1 cellular context compared by ENCODE assay signal in the genomic region with DNA sequence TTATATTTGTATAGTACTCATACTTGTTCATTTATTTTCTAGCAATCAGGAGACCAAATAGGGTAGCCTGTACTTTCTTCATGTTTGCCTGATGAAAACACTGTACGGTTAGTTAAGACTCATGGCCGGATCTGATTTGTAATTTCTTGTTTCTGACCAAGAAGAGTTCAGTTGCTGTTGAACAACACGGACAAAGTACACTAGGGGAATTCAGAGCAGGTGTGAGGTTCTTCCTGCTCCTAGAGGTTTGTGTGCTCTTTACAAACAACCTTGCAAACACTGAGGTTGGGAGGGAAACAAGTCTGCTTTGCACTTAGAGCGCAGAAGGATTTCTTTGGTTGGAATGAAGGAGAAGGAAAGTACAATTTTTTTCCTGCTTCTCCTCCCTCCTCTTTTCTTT.
A peak's percentile ranks its signal among the peaks of the same experiment; 100 is the strongest.
TF ChIP-seq lines count a peak whose summit lies in the region.

No MANE protein-coding gene starts in this region.

TF ChIP-seq in HepG2, 621 proteins besides CTCF, POLR2A, EP300 and RAD21 (continued from another document and continues in another):
- TF ChIP-seq, protein P1, sequence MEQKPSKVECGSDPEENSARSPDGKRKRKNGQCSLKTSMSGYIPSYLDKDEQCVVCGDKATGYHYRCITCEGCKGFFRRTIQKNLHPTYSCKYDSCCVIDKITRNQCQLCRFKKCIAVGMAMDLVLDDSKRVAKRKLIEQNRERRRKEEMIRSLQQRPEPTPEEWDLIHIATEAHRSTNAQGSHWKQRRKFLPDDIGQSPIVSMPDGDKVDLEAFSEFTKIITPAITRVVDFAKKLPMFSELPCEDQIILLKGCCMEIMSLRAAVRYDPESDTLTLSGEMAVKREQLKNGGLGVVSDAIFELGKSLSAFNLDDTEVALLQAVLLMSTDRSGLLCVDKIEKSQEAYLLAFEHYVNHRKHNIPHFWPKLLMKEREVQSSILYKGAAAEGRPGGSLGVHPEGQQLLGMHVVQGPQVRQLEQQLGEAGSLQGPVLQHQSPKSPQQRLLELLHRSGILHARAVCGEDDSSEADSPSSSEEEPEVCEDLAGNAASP (CRISPR knock-in tag; IDR thresholded peaks at IDR 0.05; ENCODE audit: borderline replicate concordance), result peak; percentile 31; the same call in 1 of the 2 replicates
- TF ChIP-seq IRF2 (CRISPR knock-in tag; IDR thresholded peaks at IDR 0.05) (peak; percentile 69), RXRB (CRISPR knock-in tag; IDR thresholded peaks at IDR 0.05; ENCODE audit: borderline replicate concordance) (peak; percentile 79; the same call in 1 of the 2 replicates), TCF7 (IDR thresholded peaks at IDR 0.05; ENCODE audit: low read depth) (peak; percentile 59; the same call in 1 of the 2 replicates), SALL1 (CRISPR knock-in tag; IDR thresholded peaks at IDR 0.05) (peak; percentile 57; the same call in 1 of the 2 replicates), STAG1 (CRISPR knock-in tag; IDR thresholded peaks at IDR 0.05) (peak; percentile 7; the same call in 1 of the 2 replicates), NR2F6 (IDR thresholded peaks at IDR 0.05) (peak; percentile 24; the same call in 1 of the 2 replicates), NR2F6 (CRISPR knock-in tag; IDR thresholded peaks at IDR 0.05) (peak; percentile 46; the same call in 1 of the 2 replicates), MIXL1 (CRISPR knock-in tag; IDR thresholded peaks at IDR 0.05) (peak; percentile 38; the same call in 1 of the 2 replicates), GFI1 (CRISPR knock-in tag; IDR thresholded peaks at IDR 0.05; ENCODE audit: borderline replicate concordance) (peak; percentile 79; the same call in 1 of the 2 replicates), ZNF652 (CRISPR knock-in tag; IDR thresholded peaks at IDR 0.05; ENCODE audit: borderline replicate concordance, low read depth) (0 out of 2 replicates have a peak, but pooled peaks have one; percentile 28), SOX5 (CRISPR knock-in tag; IDR thresholded peaks at IDR 0.05; ENCODE audit: borderline replicate concordance) (peak; percentile 80; the same call in 1 of the 2 replicates), ZNF335 (CRISPR knock-in tag; IDR thresholded peaks at IDR 0.05) (no peak), CBX1 (IDR thresholded peaks at IDR 0.05; ENCODE audit: low read depth) (no peak), ETV5 (CRISPR knock-in tag; IDR thresholded peaks at IDR 0.05; ENCODE audit: borderline replicate concordance) (peak; percentile 92), HNF4A (CRISPR knock-in tag; IDR thresholded peaks at IDR 0.05) (peak; percentile 87), YEATS4 (CRISPR knock-in tag; IDR thresholded peaks at IDR 0.05; ENCODE audit: borderline replicate concordance) (0 out of 2 replicates have a peak, but pooled peaks have one; percentile 34), ZNF549 (CRISPR knock-in tag; IDR thresholded peaks at IDR 0.05) (no peak), ZNF441 (CRISPR knock-in tag; IDR thresholded peaks at IDR 0.05; ENCODE audit: borderline replicate concordance) (peak; percentile 57; the same call in 1 of the 2 replicates), TEAD3 (CRISPR knock-in tag; optimal IDR thresholded peaks at IDR 0.05; ENCODE audit: borderline replicate concordance) (peak; percentile 77), MED1 (CRISPR knock-in tag; IDR thresholded peaks at IDR 0.05) (peak; percentile 82), NCOR1 (IDR thresholded peaks at IDR 0.05; ENCODE audit: borderline replicate concordance, low read length) (0 out of 2 replicates have a peak, but pooled peaks have one; percentile 25), ZNF205 (CRISPR knock-in tag; IDR thresholded peaks at IDR 0.05) (peak; percentile 92), ZNF7 (CRISPR knock-in tag; IDR thresholded peaks at IDR 0.05) (peak; percentile 30; the same call in 1 of the 2 replicates)
- TF ChIP-seq, protein P2, sequence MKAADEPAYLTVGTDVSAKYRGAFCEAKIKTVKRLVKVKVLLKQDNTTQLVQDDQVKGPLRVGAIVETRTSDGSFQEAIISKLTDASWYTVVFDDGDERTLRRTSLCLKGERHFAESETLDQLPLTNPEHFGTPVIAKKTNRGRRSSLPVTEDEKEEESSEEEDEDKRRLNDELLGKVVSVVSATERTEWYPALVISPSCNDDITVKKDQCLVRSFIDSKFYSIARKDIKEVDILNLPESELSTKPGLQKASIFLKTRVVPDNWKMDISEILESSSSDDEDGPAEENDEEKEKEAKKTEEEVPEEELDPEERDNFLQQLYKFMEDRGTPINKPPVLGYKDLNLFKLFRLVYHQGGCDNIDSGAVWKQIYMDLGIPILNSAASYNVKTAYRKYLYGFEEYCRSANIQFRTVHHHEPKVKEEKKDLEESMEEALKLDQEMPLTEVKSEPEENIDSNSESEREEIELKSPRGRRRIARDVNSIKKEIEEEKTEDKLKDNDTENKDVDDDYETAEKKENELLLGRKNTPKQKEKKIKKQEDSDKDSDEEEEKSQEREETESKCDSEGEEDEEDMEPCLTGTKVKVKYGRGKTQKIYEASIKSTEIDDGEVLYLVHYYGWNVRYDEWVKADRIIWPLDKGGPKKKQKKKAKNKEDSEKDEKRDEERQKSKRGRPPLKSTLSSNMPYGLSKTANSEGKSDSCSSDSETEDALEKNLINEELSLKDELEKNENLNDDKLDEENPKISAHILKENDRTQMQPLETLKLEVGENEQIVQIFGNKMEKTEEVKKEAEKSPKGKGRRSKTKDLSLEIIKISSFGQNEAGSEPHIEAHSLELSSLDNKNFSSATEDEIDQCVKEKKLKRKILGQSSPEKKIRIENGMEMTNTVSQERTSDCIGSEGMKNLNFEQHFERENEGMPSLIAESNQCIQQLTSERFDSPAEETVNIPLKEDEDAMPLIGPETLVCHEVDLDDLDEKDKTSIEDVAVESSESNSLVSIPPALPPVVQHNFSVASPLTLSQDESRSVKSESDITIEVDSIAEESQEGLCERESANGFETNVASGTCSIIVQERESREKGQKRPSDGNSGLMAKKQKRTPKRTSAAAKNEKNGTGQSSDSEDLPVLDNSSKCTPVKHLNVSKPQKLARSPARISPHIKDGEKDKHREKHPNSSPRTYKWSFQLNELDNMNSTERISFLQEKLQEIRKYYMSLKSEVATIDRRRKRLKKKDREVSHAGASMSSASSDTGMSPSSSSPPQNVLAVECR (CRISPR knock-in tag; IDR thresholded peaks at IDR 0.05; ENCODE audit: borderline replicate concordance), result peak; percentile 36; the same call in 1 of the 2 replicates
- TF ChIP-seq, protein P3, sequence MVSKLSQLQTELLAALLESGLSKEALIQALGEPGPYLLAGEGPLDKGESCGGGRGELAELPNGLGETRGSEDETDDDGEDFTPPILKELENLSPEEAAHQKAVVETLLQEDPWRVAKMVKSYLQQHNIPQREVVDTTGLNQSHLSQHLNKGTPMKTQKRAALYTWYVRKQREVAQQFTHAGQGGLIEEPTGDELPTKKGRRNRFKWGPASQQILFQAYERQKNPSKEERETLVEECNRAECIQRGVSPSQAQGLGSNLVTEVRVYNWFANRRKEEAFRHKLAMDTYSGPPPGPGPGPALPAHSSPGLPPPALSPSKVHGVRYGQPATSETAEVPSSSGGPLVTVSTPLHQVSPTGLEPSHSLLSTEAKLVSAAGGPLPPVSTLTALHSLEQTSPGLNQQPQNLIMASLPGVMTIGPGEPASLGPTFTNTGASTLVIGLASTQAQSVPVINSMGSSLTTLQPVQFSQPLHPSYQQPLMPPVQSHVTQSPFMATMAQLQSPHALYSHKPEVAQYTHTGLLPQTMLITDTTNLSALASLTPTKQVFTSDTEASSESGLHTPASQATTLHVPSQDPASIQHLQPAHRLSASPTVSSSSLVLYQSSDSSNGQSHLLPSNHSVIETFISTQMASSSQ (IDR thresholded peaks at IDR 0.05; ENCODE audit: low read depth), result no peak; the same call in 1 of the 2 replicates
- TF ChIP-seq, protein P3 (CRISPR knock-in tag; IDR thresholded peaks at IDR 0.05; ENCODE audit: borderline replicate concordance), result no peak
- TF ChIP-seq, protein P4, sequence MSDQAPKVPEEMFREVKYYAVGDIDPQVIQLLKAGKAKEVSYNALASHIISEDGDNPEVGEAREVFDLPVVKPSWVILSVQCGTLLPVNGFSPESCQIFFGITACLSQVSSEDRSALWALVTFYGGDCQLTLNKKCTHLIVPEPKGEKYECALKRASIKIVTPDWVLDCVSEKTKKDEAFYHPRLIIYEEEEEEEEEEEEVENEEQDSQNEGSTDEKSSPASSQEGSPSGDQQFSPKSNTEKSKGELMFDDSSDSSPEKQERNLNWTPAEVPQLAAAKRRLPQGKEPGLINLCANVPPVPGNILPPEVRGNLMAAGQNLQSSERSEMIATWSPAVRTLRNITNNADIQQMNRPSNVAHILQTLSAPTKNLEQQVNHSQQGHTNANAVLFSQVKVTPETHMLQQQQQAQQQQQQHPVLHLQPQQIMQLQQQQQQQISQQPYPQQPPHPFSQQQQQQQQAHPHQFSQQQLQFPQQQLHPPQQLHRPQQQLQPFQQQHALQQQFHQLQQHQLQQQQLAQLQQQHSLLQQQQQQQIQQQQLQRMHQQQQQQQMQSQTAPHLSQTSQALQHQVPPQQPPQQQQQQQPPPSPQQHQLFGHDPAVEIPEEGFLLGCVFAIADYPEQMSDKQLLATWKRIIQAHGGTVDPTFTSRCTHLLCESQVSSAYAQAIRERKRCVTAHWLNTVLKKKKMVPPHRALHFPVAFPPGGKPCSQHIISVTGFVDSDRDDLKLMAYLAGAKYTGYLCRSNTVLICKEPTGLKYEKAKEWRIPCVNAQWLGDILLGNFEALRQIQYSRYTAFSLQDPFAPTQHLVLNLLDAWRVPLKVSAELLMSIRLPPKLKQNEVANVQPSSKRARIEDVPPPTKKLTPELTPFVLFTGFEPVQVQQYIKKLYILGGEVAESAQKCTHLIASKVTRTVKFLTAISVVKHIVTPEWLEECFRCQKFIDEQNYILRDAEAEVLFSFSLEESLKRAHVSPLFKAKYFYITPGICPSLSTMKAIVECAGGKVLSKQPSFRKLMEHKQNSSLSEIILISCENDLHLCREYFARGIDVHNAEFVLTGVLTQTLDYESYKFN (CRISPR knock-in tag; conservative IDR thresholded peaks at IDR 0.05), result peak; percentile 89
- TF ChIP-seq, protein P5, sequence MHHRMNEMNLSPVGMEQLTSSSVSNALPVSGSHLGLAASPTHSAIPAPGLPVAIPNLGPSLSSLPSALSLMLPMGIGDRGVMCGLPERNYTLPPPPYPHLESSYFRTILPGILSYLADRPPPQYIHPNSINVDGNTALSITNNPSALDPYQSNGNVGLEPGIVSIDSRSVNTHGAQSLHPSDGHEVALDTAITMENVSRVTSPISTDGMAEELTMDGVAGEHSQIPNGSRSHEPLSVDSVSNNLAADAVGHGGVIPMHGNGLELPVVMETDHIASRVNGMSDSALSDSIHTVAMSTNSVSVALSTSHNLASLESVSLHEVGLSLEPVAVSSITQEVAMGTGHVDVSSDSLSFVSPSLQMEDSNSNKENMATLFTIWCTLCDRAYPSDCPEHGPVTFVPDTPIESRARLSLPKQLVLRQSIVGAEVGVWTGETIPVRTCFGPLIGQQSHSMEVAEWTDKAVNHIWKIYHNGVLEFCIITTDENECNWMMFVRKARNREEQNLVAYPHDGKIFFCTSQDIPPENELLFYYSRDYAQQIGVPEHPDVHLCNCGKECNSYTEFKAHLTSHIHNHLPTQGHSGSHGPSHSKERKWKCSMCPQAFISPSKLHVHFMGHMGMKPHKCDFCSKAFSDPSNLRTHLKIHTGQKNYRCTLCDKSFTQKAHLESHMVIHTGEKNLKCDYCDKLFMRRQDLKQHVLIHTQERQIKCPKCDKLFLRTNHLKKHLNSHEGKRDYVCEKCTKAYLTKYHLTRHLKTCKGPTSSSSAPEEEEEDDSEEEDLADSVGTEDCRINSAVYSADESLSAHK (CRISPR knock-in tag; IDR thresholded peaks at IDR 0.05; ENCODE audit: borderline replicate concordance), result no peak
- TF ChIP-seq, protein P6, sequence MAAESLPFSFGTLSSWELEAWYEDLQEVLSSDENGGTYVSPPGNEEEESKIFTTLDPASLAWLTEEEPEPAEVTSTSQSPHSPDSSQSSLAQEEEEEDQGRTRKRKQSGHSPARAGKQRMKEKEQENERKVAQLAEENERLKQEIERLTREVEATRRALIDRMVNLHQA (CRISPR knock-in tag; IDR thresholded peaks at IDR 0.05), result no peak
- TF ChIP-seq, protein P7, sequence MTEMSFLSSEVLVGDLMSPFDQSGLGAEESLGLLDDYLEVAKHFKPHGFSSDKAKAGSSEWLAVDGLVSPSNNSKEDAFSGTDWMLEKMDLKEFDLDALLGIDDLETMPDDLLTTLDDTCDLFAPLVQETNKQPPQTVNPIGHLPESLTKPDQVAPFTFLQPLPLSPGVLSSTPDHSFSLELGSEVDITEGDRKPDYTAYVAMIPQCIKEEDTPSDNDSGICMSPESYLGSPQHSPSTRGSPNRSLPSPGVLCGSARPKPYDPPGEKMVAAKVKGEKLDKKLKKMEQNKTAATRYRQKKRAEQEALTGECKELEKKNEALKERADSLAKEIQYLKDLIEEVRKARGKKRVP (CRISPR knock-in tag; IDR thresholded peaks at IDR 0.05), result 0 out of 4 replicates have a peak, but pooled peaks of 1 of the 2 experiments have one; percentile 8
- TF ChIP-seq, protein P8, sequence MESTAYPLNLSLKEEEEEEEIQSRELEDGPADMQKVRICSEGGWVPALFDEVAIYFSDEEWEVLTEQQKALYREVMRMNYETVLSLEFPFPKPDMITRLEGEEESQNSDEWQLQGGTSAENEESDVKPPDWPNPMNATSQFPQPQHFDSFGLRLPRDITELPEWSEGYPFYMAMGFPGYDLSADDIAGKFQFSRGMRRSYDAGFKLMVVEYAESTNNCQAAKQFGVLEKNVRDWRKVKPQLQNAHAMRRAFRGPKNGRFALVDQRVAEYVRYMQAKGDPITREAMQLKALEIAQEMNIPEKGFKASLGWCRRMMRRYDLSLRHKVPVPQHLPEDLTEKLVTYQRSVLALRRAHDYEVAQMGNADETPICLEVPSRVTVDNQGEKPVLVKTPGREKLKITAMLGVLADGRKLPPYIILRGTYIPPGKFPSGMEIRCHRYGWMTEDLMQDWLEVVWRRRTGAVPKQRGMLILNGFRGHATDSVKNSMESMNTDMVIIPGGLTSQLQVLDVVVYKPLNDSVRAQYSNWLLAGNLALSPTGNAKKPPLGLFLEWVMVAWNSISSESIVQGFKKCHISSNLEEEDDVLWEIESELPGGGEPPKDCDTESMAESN (CRISPR knock-in tag; conservative IDR thresholded peaks at IDR 0.05), result 0 out of 2 replicates have a peak, but pooled peaks have one; percentile 23
- TF ChIP-seq, protein P9, sequence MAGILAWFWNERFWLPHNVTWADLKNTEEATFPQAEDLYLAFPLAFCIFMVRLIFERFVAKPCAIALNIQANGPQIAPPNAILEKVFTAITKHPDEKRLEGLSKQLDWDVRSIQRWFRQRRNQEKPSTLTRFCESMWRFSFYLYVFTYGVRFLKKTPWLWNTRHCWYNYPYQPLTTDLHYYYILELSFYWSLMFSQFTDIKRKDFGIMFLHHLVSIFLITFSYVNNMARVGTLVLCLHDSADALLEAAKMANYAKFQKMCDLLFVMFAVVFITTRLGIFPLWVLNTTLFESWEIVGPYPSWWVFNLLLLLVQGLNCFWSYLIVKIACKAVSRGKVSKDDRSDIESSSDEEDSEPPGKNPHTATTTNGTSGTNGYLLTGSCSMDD (CRISPR knock-in tag; IDR thresholded peaks at IDR 0.05), result no peak
